Comparison of ENCODE assay signal across 12 cellular contexts in the genomic region with DNA sequence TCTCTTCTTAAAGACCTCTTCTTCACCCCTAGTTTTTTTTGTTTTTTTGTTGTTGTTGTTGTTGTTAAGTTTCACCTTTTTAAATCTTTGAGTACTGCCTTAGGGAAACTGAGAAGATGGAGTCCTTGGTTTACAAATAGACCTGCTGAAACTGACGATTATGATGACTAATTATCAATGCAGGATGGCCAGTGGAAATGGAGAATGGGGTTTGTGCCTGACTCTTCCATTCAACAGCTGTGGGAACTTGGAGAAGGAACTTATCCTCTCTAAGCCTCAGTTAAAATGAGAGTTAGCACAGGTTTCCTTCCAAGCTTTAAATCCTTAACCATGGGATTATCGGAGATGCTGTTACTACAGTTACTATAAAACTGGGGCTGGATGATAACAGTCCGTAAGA.
"Had no signal": no experiment of that assay in that cellular context is flagged by ENCODE, and none has a peak within 500 bp of the region (broad histone marks: within the 10 kb centered on the region; RNA-seq: fewer than 3 reads in every experiment).

No MANE protein-coding gene starts in this region.

- H3K4me3 Mint-ChIP-seq: type B pancreatic cell had no signal

- H3K4me3 ChIP-seq: lung had no signal

- H3K9me3 Mint-ChIP-seq: naive B cell, type B pancreatic cell had no signal

- H3K27me3 Mint-ChIP-seq: naive B cell, type B pancreatic cell had no signal

- ATAC-seq: esophagus mucosa had no signal

- DNase-seq: activated CD4-positive, alpha-beta T cell treated with anti-CD3 and anti-CD28 coated beads, Interleukin-2, amount 50 U/mL, for 1 hour; activated CD4-positive, CD25-positive, alpha-beta regulatory T cell; activated CD8-positive, alpha-beta memory T cell treated with anti-CD3 and anti-CD28 coated beads for 24 hours; activated naive CD4-positive, alpha-beta T cell treated with Interleukin-2 at 50 U/mL for 16 hours; islet precursor cell; midbrain; naive B cell; stimulated activated CD4-positive, alpha-beta T cell treated with anti-CD3 and anti-CD28 coated beads, Interleukin-2, amount 100 ng/mL, for 48 hours; stimulated activated naive CD4-positive, alpha-beta T cell treated with Interleukin-2 at 50 U/mL for 16 hours had no signal

- H3K27ac Mint-ChIP-seq: type B pancreatic cell had no signal

- H3K36me3 Mint-ChIP-seq: naive B cell had no signal
